ENCODE assay signal across 11 cellular contexts in genomic region chr6:67199425-67199824, GRCh38.
"Had no signal": no experiment of that assay in that cellular context is flagged by ENCODE, and none has a peak within 500 bp of the region (broad histone marks: within the 10 kb centered on the region; RNA-seq: fewer than 3 reads in every experiment).

No MANE protein-coding gene starts in this region.

- H3K4me3 ChIP-seq: GM23248, GM23338, HAP-1 had no signal

- H3K27ac ChIP-seq: GM23248 had no signal

- ATAC-seq: GM23338, HCT116 had no signal

- H3K4me1 ChIP-seq: HAP-1 had no signal

- H2AFZ ChIP-seq: GM23248, GM23338 had no signal

- H3K9ac ChIP-seq: GM23248 had no signal

- H3K36me3 ChIP-seq: HAP-1 had no signal

- DNase-seq: GM23248, GOT3, H7, H9, HCEC 1CT, HFFc6 had no signal

- FAIRE-seq: H1, H54 had no signal

- H3K4me2 ChIP-seq: GM23338 had no signal
